17 cellular contexts compared by ENCODE assay signal in the genomic region with DNA sequence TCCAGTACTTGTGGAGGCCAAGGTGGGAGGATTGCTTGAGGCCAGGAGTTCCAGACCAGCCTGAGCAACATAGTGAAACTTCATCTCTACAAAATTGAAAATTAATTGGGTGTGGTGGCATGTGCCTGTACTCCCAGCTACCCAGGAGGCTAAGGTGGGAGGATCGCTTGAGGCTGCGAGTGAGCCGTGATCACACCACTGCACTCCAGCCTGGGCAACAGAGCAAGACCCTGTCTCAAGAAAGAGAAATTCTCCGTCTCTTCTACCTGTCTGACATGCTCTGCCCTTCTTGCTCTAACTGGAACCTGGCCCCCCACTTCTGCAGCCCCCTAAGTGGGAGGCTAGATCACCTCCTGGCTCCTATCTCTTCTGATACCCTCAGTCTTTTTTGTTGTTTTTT. TPM values are rescaled to one million over a fixed set of nuclear protein-coding genes. Genes with fewer than 3 reads are reported as not detected.
DNase-seq lines count a peak whose midpoint lies in the region; ATAC-seq, FAIRE-seq and TF ChIP-seq lines count a peak whose summit lies in the region.
"Had no signal": no experiment of that assay in that cellular context is flagged by ENCODE, and none has a peak within 500 bp of the region (broad histone marks: within the 10 kb centered on the region; RNA-seq: fewer than 3 reads in every experiment).

No MANE protein-coding gene starts in this region.

- TF ChIP-seq CTCF in A549 (IDR thresholded peaks at IDR 0.05), result no peak
- no peak for TF ChIP-seq CTCF in HEK293 (tag by site-specific recombination; IDR thresholded peaks at IDR 0.05)
- TF ChIP-seq CTCF in endothelial cell (IDR thresholded peaks at IDR 0.05; ENCODE audit: unreplicated experiment), result no peak

- 95% methylated on average over 4 of the region's 4 CpGs for WGBS in A549 (ENCODE audit: missing lambda C conversion rate)

- H3K36me3 Mint-ChIP-seq in activated T-helper 2 cell treated with anti-CD3 and anti-CD28 coated beads, Interferon-gamma antibody, Interleukin-2, Interleukin-4, amounts not matched to agents 10 μg/mL and 5 μg/mL and 100 μg/mL, durations not matched to agents 14 hours and 24 hours and 36 hours (ENCODE audit: low read depth), result peaks cover 79% of the 10 kb centered on the region
- peaks cover 55% of the 10 kb centered on the region for H3K36me3 Mint-ChIP-seq in endothelial cell (ENCODE audit: low read depth, unreplicated experiment)

- intact Hi-C loops in activated T-helper 2 cell treated with anti-CD3 and anti-CD28 coated beads, Interferon-gamma antibody, Interleukin-2, Interleukin-4, amounts not matched to agents 10 μg/mL and 5 μg/mL and 100 μg/mL, durations not matched to agents 14 hours and 24 hours and 36 hours (cut with micrococcal nuclease), result no loop called here

- peak overlapping the region; percentile 38 for H3K27ac Mint-ChIP-seq in activated T-helper 2 cell treated with anti-CD3 and anti-CD28 coated beads, Interferon-gamma antibody, Interleukin-2, Interleukin-4, amounts not matched to agents 10 μg/mL and 5 μg/mL and 100 μg/mL, durations not matched to agents 14 hours and 24 hours and 36 hours
- H3K27ac Mint-ChIP-seq in endothelial cell (ENCODE audit: unreplicated experiment), result peak overlapping the region; percentile 52
- H3K27ac Mint-ChIP-seq: H9 had no signal

- no peak overlapping the region for H3K4me3 ChIP-seq in A549
- no peak overlapping the region for H3K4me3 ChIP-seq in HEK293 (ENCODE audit: low read depth, low read length)
- H3K4me3 ChIP-seq: BLaER1 had no signal

- H3K4me3 Mint-ChIP-seq in activated T-helper 2 cell treated with anti-CD3 and anti-CD28 coated beads, Interferon-gamma antibody, Interleukin-2, Interleukin-4, amounts not matched to agents 10 μg/mL and 5 μg/mL and 100 μg/mL, durations not matched to agents 14 hours and 24 hours and 36 hours (ENCODE audit: low read depth), result no peak overlapping the region
- H3K4me3 Mint-ChIP-seq in endothelial cell (ENCODE audit: unreplicated experiment), result no peak overlapping the region
- H3K4me3 Mint-ChIP-seq: CD14-positive monocyte; CD4-positive, alpha-beta memory T cell; H9 had no signal

- CTCF ChIA-PET in A549 (lab: Yijun Ruan, JAX) (interaction anchor here (1.5 to 5.5 kb wide), 6 partner anchors 8 to 224 kb away, joined by 4 to 46 read pairs (median 11); partner anchors contain the start of genes ACTN4, FAM98C and MAP4K1), HEK293 (lab: Yijun Ruan, JAX) (interaction anchor here (1.5 kb wide), 1 partner anchor 8 kb away, joined by 14 read pairs; no protein-coding TSS in a partner anchor)

- H3K27me3 Mint-ChIP-seq in activated T-helper 2 cell treated with anti-CD3 and anti-CD28 coated beads, Interferon-gamma antibody, Interleukin-2, Interleukin-4, amounts not matched to agents 10 μg/mL and 5 μg/mL and 100 μg/mL, durations not matched to agents 14 hours and 24 hours and 36 hours (ENCODE audit: low read depth), result no peaks in the 10 kb centered on the region
- H3K27me3 Mint-ChIP-seq in endothelial cell (ENCODE audit: unreplicated experiment), result peaks cover 6% of the 10 kb centered on the region
- H3K27me3 Mint-ChIP-seq: CD4-positive, alpha-beta memory T cell had no signal

- no peak for TF ChIP-seq EP300 in A549 (IDR thresholded peaks at IDR 0.05)

- POLR2A ChIA-PET in A549 (lab: Yijun Ruan, JAX) (no interaction called here), HEK293 (lab: Yijun Ruan, JAX) (interaction anchor here (1.8 to 3.1 kb wide), 2 partner anchors 8 kb away, joined by 8 to 23 read pairs; partner anchors contain the start of gene EIF3K)

- DNase-seq in A549 (ENCODE audit: low read depth in 1 of 2, low spot score in 1 of 2) (no peak), endothelial cell (ENCODE audit: low spot score) (no peak), AG20443 (ENCODE audit: low spot score) (no peak), dermis blood vessel endothelial cell (no peak), activated T-cell treated with anti-CD3 and anti-CD28 coated beads for 4 hours (no peak)
- DNase-seq in activated T-helper 2 cell treated with anti-CD3 and anti-CD28 coated beads, Interferon-gamma antibody, Interleukin-2, Interleukin-4, amounts not matched to agents 10 μg/mL and 5 μg/mL and 100 μg/mL, durations not matched to agents 14 hours and 24 hours and 36 hours (ENCODE audit: low spot score), result no peak
- DNase-seq: Calu3; CD4-positive, alpha-beta memory T cell; DMS79 treated with DMSO at 0.1 percent for 48 hours; GF-D8; H9 had no signal

- H3K4me1 ChIP-seq in A549 (peaks cover 23% of the 10 kb centered on the region), HEK293 (ENCODE audit: control insufficient read depth, insufficient read depth, low read length) (no peaks in the 10 kb centered on the region)
- H3K4me1 ChIP-seq: BLaER1 had no signal

- TF ChIP-seq POLR2A in A549 (IDR thresholded peaks at IDR 0.05; ENCODE audit: low read length), result no peak

- H3K9me3 ChIP-seq in A549 (no peaks in the 10 kb centered on the region), HEK293 (ENCODE audit: control insufficient read depth, insufficient read depth, low read depth, low read length) (no peaks in the 10 kb centered on the region)
- H3K9me3 ChIP-seq: BLaER1 had no signal

- no peak for TF ChIP-seq RAD21 in A549 (conservative IDR thresholded peaks at IDR 0.05 in 1 of 2, IDR thresholded peaks at IDR 0.05 in 1 of 2)

- H3K27ac ChIP-seq in A549 (no peak overlapping the region), HEK293 (ENCODE audit: extremely low read depth, low read depth, low read length) (no peak overlapping the region)
- H3K27ac ChIP-seq: BLaER1 had no signal

- no peaks in the 10 kb centered on the region for H3K9me3 Mint-ChIP-seq in activated T-helper 2 cell treated with anti-CD3 and anti-CD28 coated beads, Interferon-gamma antibody, Interleukin-2, Interleukin-4, amounts not matched to agents 10 μg/mL and 5 μg/mL and 100 μg/mL, durations not matched to agents 14 hours and 24 hours and 36 hours
- no peaks in the 10 kb centered on the region for H3K9me3 Mint-ChIP-seq in endothelial cell (ENCODE audit: unreplicated experiment)
- H3K9me3 Mint-ChIP-seq: H9 had no signal

- FAIRE-seq in A549 (lab: Jason Lieb, UNC), result peak; percentile 63
- FAIRE-seq: A204.1, H1, HepG2 had no signal

- no peak for ATAC-seq in A549
- ATAC-seq: HepG2 had no signal

- H3K36me3 ChIP-seq in HEK293 (ENCODE audit: control insufficient read depth in 2 of 2, insufficient read depth in 1 of 2, low read length in 2 of 2), result peaks cover 80 to 87% of the 10 kb centered on the region in 2 experiments

- no peak overlapping the region for H3K4me2 ChIP-seq in A549
- H3K4me2 ChIP-seq: BLaER1 had no signal

- H3K4me1 Mint-ChIP-seq in activated T-helper 2 cell treated with anti-CD3 and anti-CD28 coated beads, Interferon-gamma antibody, Interleukin-2, Interleukin-4, amounts not matched to agents 10 μg/mL and 5 μg/mL and 100 μg/mL, durations not matched to agents 14 hours and 24 hours and 36 hours (ENCODE audit: low read depth), result peaks cover 3% of the 10 kb centered on the region
- peaks cover 6% of the 10 kb centered on the region for H3K4me1 Mint-ChIP-seq in endothelial cell (ENCODE audit: unreplicated experiment)
- H3K4me1 Mint-ChIP-seq: CD14-positive monocyte had no signal

RNA-seq across cellular contexts. Expression of gene EIF3K, which starts 7.4 kb away (rescaled TPM):
- polyA plus RNA-seq in A549 (2011; rRNA removed) (419 and 491 TPM in 2 replicates), A549 (2017; fragmentation: RNase III; extraction: RNeasy Plus Mini Kit Qiagen cat#74134 plus additional on column Dnase treatment) (910 to 1,057 TPM (median 937 TPM) in 3 replicates)
- 1,849 and 2,120 TPM in 2 replicates for polyA plus RNA-seq in A549 (2012; cell fraction: cytosol; rRNA removed)
- polyA plus RNA-seq in A549 (2012; cell fraction: nucleus; rRNA removed), result 1,703 and 2,003 TPM in 2 replicates
- 774 and 844 TPM in 2 replicates for polyA minus RNA-seq in A549 (2011; rRNA and poly(A)+ RNA removed)
- total RNA-seq in activated T-helper 2 cell treated with anti-CD3 and anti-CD28 coated beads, Interferon-gamma antibody, Interleukin-2, Interleukin-4, amounts not matched to agents 10 μg/mL and 5 μg/mL and 100 μg/mL, durations not matched to agents 14 hours and 24 hours and 36 hours, result 285 and 287 TPM in 2 replicates
- total RNA-seq in endothelial cell (ENCODE audit: unreplicated experiment) (469 TPM), dermis blood vessel endothelial cell (350 and 735 TPM in 2 replicates)

RNA-seq across cellular contexts. Expression of gene MAP4K1, which starts 8.6 kb away (rescaled TPM):
- polyA plus RNA-seq in A549 (2011; rRNA removed) (0.78 and 1.2 TPM in 2 replicates), A549 (2017; fragmentation: RNase III; extraction: RNeasy Plus Mini Kit Qiagen cat#74134 plus additional on column Dnase treatment) (1.3 to 2.6 TPM (median 2.1 TPM) in 3 replicates)
- 1.4 TPM in 2 replicates for polyA plus RNA-seq in A549 (2012; cell fraction: cytosol; rRNA removed)
- polyA plus RNA-seq in A549 (2012; cell fraction: nucleus; rRNA removed), result 7.0 and 8.1 TPM in 2 replicates
- polyA minus RNA-seq in A549 (2011; rRNA and poly(A)+ RNA removed), result 0.33 and 0.44 TPM in 2 replicates
- 181 and 187 TPM in 2 replicates for total RNA-seq in activated T-helper 2 cell treated with anti-CD3 and anti-CD28 coated beads, Interferon-gamma antibody, Interleukin-2, Interleukin-4, amounts not matched to agents 10 μg/mL and 5 μg/mL and 100 μg/mL, durations not matched to agents 14 hours and 24 hours and 36 hours
- total RNA-seq in endothelial cell (ENCODE audit: unreplicated experiment) (7.5 TPM), dermis blood vessel endothelial cell (0.09 TPM in 1 of 2 replicates, not detected in the other)
- total RNA-seq: Calu3 had no signal

RNA-seq across cellular contexts. Expression of gene ACTN4, which starts 21.0 kb away (rescaled TPM):
- polyA plus RNA-seq in A549 (2011; rRNA removed), result 605 and 614 TPM in 2 replicates
- 1,005 and 1,074 TPM in 2 replicates for polyA plus RNA-seq in A549 (2012; cell fraction: cytosol; rRNA removed)
- 3,482 and 4,263 TPM in 2 replicates for polyA plus RNA-seq in A549 (2012; cell fraction: nucleus; rRNA removed)
- 967 to 1,087 TPM (median 1,011 TPM) in 3 replicates for polyA plus RNA-seq in A549 (2017; fragmentation: RNase III; extraction: RNeasy Plus Mini Kit Qiagen cat#74134 plus additional on column Dnase treatment)
- 488 and 611 TPM in 2 replicates for polyA minus RNA-seq in A549 (2011; rRNA and poly(A)+ RNA removed)
- 329 and 334 TPM in 2 replicates for total RNA-seq in activated T-helper 2 cell treated with anti-CD3 and anti-CD28 coated beads, Interferon-gamma antibody, Interleukin-2, Interleukin-4, amounts not matched to agents 10 μg/mL and 5 μg/mL and 100 μg/mL, durations not matched to agents 14 hours and 24 hours and 36 hours
- total RNA-seq in endothelial cell (ENCODE audit: unreplicated experiment), result 744 TPM
- total RNA-seq in dermis blood vessel endothelial cell, result 315 and 728 TPM in 2 replicates

Comparison
In these comparisons a context has a peak if more than half of its experiments do, and no peak if none do; other contexts are left out.
1. RNA of gene MAP4K1, which starts 8.6 kb away (total RNA-seq): 181 to 187 TPM in activated T-helper 2 cell treated with anti-CD3 and anti-CD28 coated beads, Interferon-gamma antibody, Interleukin-2, Interleukin-4, amounts not matched to agents 10 μg/mL and 5 μg/mL and 100 μg/mL, durations not matched to agents 14 hours and 24 hours and 36 hours; 7.5 TPM in endothelial cell (single experiment) and 0.09 TPM in dermis blood vessel endothelial cell; every median in the first group is over 10 times any median in the second.